In the genomic region with DNA sequence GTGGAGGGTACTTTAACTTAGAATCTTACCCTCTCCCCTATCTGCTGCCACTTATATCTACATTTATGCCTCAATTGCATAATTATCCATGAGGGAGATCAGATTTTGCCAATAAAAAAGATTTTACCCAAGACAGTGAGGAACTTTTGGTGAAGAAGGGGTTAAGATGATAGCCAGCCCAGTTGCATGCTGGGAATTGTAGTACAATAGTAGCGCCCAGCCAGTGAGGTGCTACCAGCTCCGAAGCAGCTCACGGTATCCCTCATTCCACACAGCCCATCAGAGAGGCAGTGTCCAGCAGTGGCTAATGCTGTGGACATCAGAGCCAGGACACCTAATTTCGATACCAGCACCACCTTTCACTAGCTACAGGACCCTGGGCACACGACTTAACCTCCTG, we compare ENCODE assay signal across 8 cellular contexts. TPM values are rescaled to one million over a fixed set of nuclear protein-coding genes. Genes with fewer than 3 reads are reported as not detected.
DNase-seq lines count a peak whose midpoint lies in the region; ATAC-seq, FAIRE-seq and TF ChIP-seq lines count a peak whose summit lies in the region.

No MANE protein-coding gene starts in this region.

- H3K4me3 ChIP-seq in H1 (ENCODE audit: extremely low read depth in 1 of 4, insufficient read depth in 2 of 4, low read depth in 3 of 4, low read length in 4 of 4), result peak overlapping the region in 3 of 4 experiments; percentile 10 to 32 (median 17); a peak in 2 of 8 replicates

- H2AFZ ChIP-seq in H1 (ENCODE audit: low read length), result 0 out of 2 replicates have a peak overlapping the region, but pooled peaks have one; percentile 56

- H3K23ac ChIP-seq in H1 (ENCODE audit: insufficient read length), result no peak overlapping the region

- TF ChIP-seq CTCF in H1 (IDR thresholded peaks at IDR 0.05; ENCODE audit: control extremely low read depth in 1 of 3, insufficient read depth in 1 of 3, low read depth in 1 of 3, low read length in 3 of 3), result no peak
- TF ChIP-seq CTCF in nephron progenitor cell (IDR thresholded peaks at IDR 0.05), result no peak

- peaks cover 80% of the 10 kb centered on the region for H3K4me1 Mint-ChIP-seq in nephron progenitor cell

- H3K18ac ChIP-seq in H1 (ENCODE audit: extremely low read depth, low read length), result no peak overlapping the region; the same call in 1 of the 2 replicates

- H3K4me3 Mint-ChIP-seq in nephron progenitor cell, result no peak overlapping the region

- DNase-seq in EL (peak; percentile 34), NAMALWA (ENCODE audit: low spot score) (peak; percentile 55), H1 (ENCODE audit: low read depth in 1 of 2, low spot score in 2 of 2) (no peak), nephron progenitor cell (peak; percentile 44), midbrain (lab: John Stamatoyannopoulos, UW) (no peak)

- TF ChIP-seq POLR2A in H1 (IDR thresholded peaks at IDR 0.05; ENCODE audit: control extremely low read depth in 1 of 2, low read depth in 2 of 2, low read length in 2 of 2), result no peak

- ATAC-seq in HG03135 (IDR thresholded peaks at IDR 0.05; ENCODE audit: unreplicated experiment) (no peak), GM21528 (IDR thresholded peaks at IDR 0.05; ENCODE audit: low FRiP score, unreplicated experiment) (no peak), HG03039 (IDR thresholded peaks at IDR 0.05; ENCODE audit: unreplicated experiment) (no peak)

- H3K4me2 ChIP-seq in H1 (ENCODE audit: insufficient read depth in 1 of 2, low read depth in 2 of 2, low read length in 2 of 2), result peak overlapping the region; percentile 60 to 65

- H2BK5ac ChIP-seq in H1 (ENCODE audit: low read depth, low read length), result no peak overlapping the region

- no peaks in the 10 kb centered on the region for H3K27me3 Mint-ChIP-seq in nephron progenitor cell (ENCODE audit: low read depth, poor library complexity)

- peak overlapping the region; percentile 90; the same call in 1 of the 2 replicates for H2BK12ac ChIP-seq in H1 (ENCODE audit: low read depth, low read length)

- H3K36me3 Mint-ChIP-seq in nephron progenitor cell (ENCODE audit: low read depth), result no peaks in the 10 kb centered on the region

- H3K9me3 ChIP-seq in H1 (ENCODE audit: insufficient read depth in 2 of 2, low read depth in 1 of 2, low read length in 1 of 2), result no peaks in the 10 kb centered on the region

- H3K23me2 ChIP-seq in H1 (ENCODE audit: low read depth, low read length), result peaks cover 2% of the 10 kb centered on the region; the same call in 1 of the 2 replicates

- POLR2A ChIA-PET in H1 (lab: Charles Lee; ENCODE audit: partially characterized antibody), result interaction anchor here (1.0 kb wide), 1 partner anchor 39 kb away, joined by 3 read pairs; no protein-coding TSS in a partner anchor

- FAIRE-seq in H1 (lab: Jason Lieb, UNC), result peak; percentile 96

- peak overlapping the region; percentile 94; the same call in 1 of the 2 replicates for H2BK20ac ChIP-seq in H1 (ENCODE audit: low read length)

- H3K4ac ChIP-seq in H1 (replicated peaks; ENCODE audit: insufficient read length, low read depth, low read length), result no peak overlapping the region

- TF ChIP-seq EP300 in H1 (IDR thresholded peaks at IDR 0.05; ENCODE audit: borderline replicate concordance in 1 of 2, low read depth in 2 of 2, low read length in 2 of 2), result no peak

- no peaks in the 10 kb centered on the region for H4K20me1 ChIP-seq in H1 (replicated peaks in 1 of 2; ENCODE audit: control insufficient read depth in 1 of 2, insufficient read depth in 2 of 2, low read length in 2 of 2)

- H2AK5ac ChIP-seq in H1 (ENCODE audit: low read depth, low read length), result no peak overlapping the region

- CTCF ChIA-PET in H1 (lab: Charles Lee; ENCODE audit: partially characterized antibody), result interaction anchor here (1.0 to 11.2 kb wide), 7 partner anchors 16 to 693 kb away, joined by 3 to 91 read pairs (median 4); no protein-coding TSS in a partner anchor

- no peak overlapping the region for H2BK120ac ChIP-seq in H1 (replicated peaks; ENCODE audit: low read depth, low read length)

- H3K27me3 ChIP-seq in H1 (replicated peaks in 1 of 4; ENCODE audit: control insufficient read depth in 3 of 4, extremely low read depth in 1 of 4, insufficient read depth in 3 of 4, low read length in 3 of 4), result peaks cover 0 to 3% (median 1%) of the 10 kb centered on the region in 4 experiments; a peak in 2 of 7 replicates

- H3K79me1 ChIP-seq in H1 (ENCODE audit: low read depth, low read length), result no peaks in the 10 kb centered on the region

- H3K56ac ChIP-seq in H1 (replicated peaks; ENCODE audit: insufficient read length, low read depth, low read length), result no peak overlapping the region

- H3K4me1 ChIP-seq in H1 (replicated peaks in 1 of 4; ENCODE audit: control insufficient read depth in 3 of 4, insufficient read depth in 4 of 4, low read length in 3 of 4), result peaks cover 6 to 26% (median 23%) of the 10 kb centered on the region in 4 experiments

- no peak overlapping the region for H4K8ac ChIP-seq in H1 (ENCODE audit: extremely low read depth, insufficient read depth, low read length)

- H2BK15ac ChIP-seq in H1 (ENCODE audit: low read length), result no peak overlapping the region

- H4K5ac ChIP-seq in H1 (ENCODE audit: insufficient read length, low read depth, low read length), result no peak overlapping the region

- WGBS in H1 (ENCODE audit: extremely low coverage in 1 of 2, insufficient coverage in 1 of 2, insufficient read length in 1 of 2, insufficient replicate concordance in 2 of 2, low coverage in 1 of 2, low lambda C conversion rate in 2 of 2, missing lambda C conversion rate in 1 of 2), 2 experiments, result 12% methylated on average over 5 of the region's 5 CpGs; no CpG with 5 or more reads in 1 of the 2 experiments

- H3K79me2 ChIP-seq in H1 (ENCODE audit: control insufficient read depth in 1 of 2, insufficient read depth in 2 of 2, low read length in 2 of 2), result no peaks in the 10 kb centered on the region

- H3K14ac ChIP-seq in H1 (ENCODE audit: insufficient read length), result no peak overlapping the region

- no peak for TF ChIP-seq RAD21 in H1 (IDR thresholded peaks at IDR 0.05 in 1 of 2, conservative IDR thresholded peaks at IDR 0.05 in 1 of 2; ENCODE audit: low read depth in 2 of 2, low read length in 2 of 2)

- H3K27ac Mint-ChIP-seq in nephron progenitor cell, result no peak overlapping the region

- no peak overlapping the region for H3K27ac ChIP-seq in H1 (ENCODE audit: low read depth, low read length)

- no peaks in the 10 kb centered on the region for H3K36me3 ChIP-seq in H1 (ENCODE audit: control insufficient read depth in 2 of 4, insufficient read depth in 4 of 4, low read length in 3 of 4)

- no peak overlapping the region for H3K9ac ChIP-seq in H1 (replicated peaks in 1 of 4; ENCODE audit: extremely low read depth in 1 of 4, low read depth in 3 of 4, low read length in 3 of 4)

- no peaks in the 10 kb centered on the region for H3K9me3 Mint-ChIP-seq in nephron progenitor cell

- H4K91ac ChIP-seq in H1 (replicated peaks; ENCODE audit: insufficient read length, low read length), result no peak overlapping the region

TF ChIP-seq in H1, 55 proteins besides CTCF, POLR2A, EP300 and RAD21:
- peak; percentile 80 for TF ChIP-seq SIX5 (IDR thresholded peaks at IDR 0.05; ENCODE audit: low read depth, low read length)
- no peak for TF ChIP-seq JUND (IDR thresholded peaks at IDR 0.05; ENCODE audit: low read length)
- no peak for TF ChIP-seq ZNF274 (IDR thresholded peaks at IDR 0.05; ENCODE audit: borderline replicate concordance, extremely low read depth, low read length)

RNA-seq across cellular contexts. Expression of gene LGI1, which starts 5.9 kb away (rescaled TPM):
- total RNA-seq in H1 (2021; fragmentation: NEBNext Ultra II Directional; extraction: Animal tissue kit (Norgen Biotek cat#: 25700)), result not detected in 2 replicates
- polyA plus RNA-seq in H1 (2011; rRNA removed), result 0.15 and 0.28 TPM in 2 replicates
- 0.35 TPM for polyA plus RNA-seq in H1 (2011; cell fraction: cytosol; rRNA removed)
- 0.36 TPM for polyA plus RNA-seq in H1 (2011; cell fraction: nucleus; rRNA removed)
- 0.25 to 0.59 TPM (median 0.49 TPM) in 4 replicates for polyA plus RNA-seq in H1 (2012, experiment 1 of 2)
- not detected for polyA plus RNA-seq in H1 (2012, experiment 2 of 2)
- polyA plus RNA-seq in H1 (2013, experiment 1 of 2), result 0.06 TPM
- polyA plus RNA-seq in H1 (2013, experiment 2 of 2), result 0.13 TPM
- 0.24 and 0.54 TPM in 2 replicates for polyA minus RNA-seq in H1 (2011; rRNA and poly(A)+ RNA removed)
- polyA minus RNA-seq in H1 (2011; cell fraction: cytosol; rRNA and poly(A)+ RNA removed), result not detected
- polyA minus RNA-seq in H1 (2011; cell fraction: nucleus; rRNA and poly(A)+ RNA removed), result 0.20 TPM

RNA-seq across cellular contexts. Expression of gene FRA10AC1, which starts 49.4 kb away (rescaled TPM):
- total RNA-seq in H1 (2021; fragmentation: NEBNext Ultra II Directional; extraction: Animal tissue kit (Norgen Biotek cat#: 25700)), result 11.9 and 13.5 TPM in 2 replicates
- 2.7 and 4.4 TPM in 2 replicates for polyA plus RNA-seq in H1 (2011; rRNA removed)
- 7.1 TPM for polyA plus RNA-seq in H1 (2011; cell fraction: cytosol; rRNA removed)
- 3.6 TPM for polyA plus RNA-seq in H1 (2011; cell fraction: nucleus; rRNA removed)
- polyA plus RNA-seq in H1 (2012, experiment 1 of 2), result 4.2 to 10.6 TPM (median 6.0 TPM) in 4 replicates
- polyA plus RNA-seq in H1 (2012, experiment 2 of 2), result 0.88 TPM
- 30.5 TPM for polyA plus RNA-seq in H1 (2013, experiment 1 of 2)
- 27.2 TPM for polyA plus RNA-seq in H1 (2013, experiment 2 of 2)
- 3.1 and 5.2 TPM in 2 replicates for polyA minus RNA-seq in H1 (2011; rRNA and poly(A)+ RNA removed)
- 4.4 TPM for polyA minus RNA-seq in H1 (2011; cell fraction: cytosol; rRNA and poly(A)+ RNA removed)
- polyA minus RNA-seq in H1 (2011; cell fraction: nucleus; rRNA and poly(A)+ RNA removed), result 23.2 TPM

Comparison
In these comparisons a context has a peak if more than half of its experiments do, and no peak if none do; other contexts are left out.
1. DNase-seq: peak in EL (single experiment), NAMALWA (single experiment) and nephron progenitor cell (single experiment); none in H1 (0 of 2) and midbrain (single experiment).